Comparison of ENCODE assay signal across 8 cellular contexts in the genomic region with DNA sequence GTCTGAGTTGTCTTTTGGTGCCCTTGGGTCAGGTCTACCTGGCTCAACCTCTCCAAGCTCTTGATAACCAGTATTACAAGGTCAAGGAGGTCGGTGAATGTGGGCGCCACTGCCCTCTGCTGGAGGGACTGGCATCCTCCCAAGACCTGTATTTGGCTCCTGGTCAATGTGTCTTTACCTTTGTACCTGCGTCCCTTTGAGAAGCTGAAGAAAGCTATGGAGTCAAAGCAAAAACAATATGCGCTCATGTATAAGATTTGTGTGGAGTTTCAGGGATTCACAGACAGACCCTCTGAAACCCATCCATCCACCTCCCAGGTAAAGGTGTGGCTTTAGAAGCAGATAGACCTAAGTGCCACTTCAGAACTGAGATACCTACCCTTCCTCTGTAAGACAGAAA.
DNase-seq lines count a peak whose midpoint lies in the region; ATAC-seq, FAIRE-seq and TF ChIP-seq lines count a peak whose summit lies in the region.
"Had no signal": no experiment of that assay in that cellular context is flagged by ENCODE, and none has a peak within 500 bp of the region (broad histone marks: within the 10 kb centered on the region; RNA-seq: fewer than 3 reads in every experiment).

No MANE protein-coding gene starts in this region.

- H3F3A ChIP-seq in neural cell (ENCODE audit: insufficient read depth, low read length, poor library complexity, severe bottlenecking): no peaks in the 10 kb centered on the region

- ATAC-seq in GM21447 (IDR thresholded peaks at IDR 0.05; ENCODE audit: unreplicated experiment): no peak

- no peak overlapping the region for H3K27ac Mint-ChIP-seq in activated CD4-positive, alpha-beta memory T cell treated with anti-CD3 and anti-CD28 coated beads for 36 hours
- no peak overlapping the region for H3K27ac Mint-ChIP-seq in endodermal cell
- H3K27ac Mint-ChIP-seq: dendritic cell treated with granulocyte-macrophage colony-stimulating factor and Interleukin-4, amounts not matched to agents 40 ng/mL and 50 ng/mL, for 4 days had no signal

- H3K79me2 ChIP-seq in neural cell (replicated peaks; ENCODE audit: insufficient read depth, low read length): no peaks in the 10 kb centered on the region

- H3K27ac ChIP-seq in endodermal cell (ENCODE audit: low read depth, low read length): no peak overlapping the region
- H3K27ac ChIP-seq in neural cell (ENCODE audit: low read length): no peak overlapping the region
- no peak overlapping the region for H3K27ac ChIP-seq in tibial nerve

- TF ChIP-seq POLR2A in GM12891 (IDR thresholded peaks at IDR 0.05; ENCODE audit: low read depth, low read length) (no peak), tibial nerve (IDR thresholded peaks at IDR 0.05) (no peak)

- H3K27me3 Mint-ChIP-seq in activated CD4-positive, alpha-beta memory T cell treated with anti-CD3 and anti-CD28 coated beads for 36 hours: no peaks in the 10 kb centered on the region
- peaks cover 12% of the 10 kb centered on the region for H3K27me3 Mint-ChIP-seq in endodermal cell (ENCODE audit: insufficient read depth)

- 0 to 30% methylated on average over 2 to 4 of the region's 4 CpGs for WGBS in endodermal cell (ENCODE audit: insufficient coverage in 1 of 2, insufficient read length in 1 of 2), 2 experiments
- WGBS in tibial nerve, 2 donors: 34 to 38% methylated on average over 4 of the region's 4 CpGs

- no peaks in the 10 kb centered on the region for H3K9me2 ChIP-seq in neural cell (ENCODE audit: insufficient read depth, low read length)

- H3K27me3 ChIP-seq in endodermal cell (ENCODE audit: control insufficient read depth, insufficient read depth, low read length, poor library complexity, severe bottlenecking) (peaks cover 30% of the 10 kb centered on the region), neural cell (ENCODE audit: insufficient read depth, low read depth, low read length) (no peaks in the 10 kb centered on the region), tibial nerve (no peaks in the 10 kb centered on the region)

- H3K36me3 ChIP-seq in endodermal cell (ENCODE audit: control insufficient read depth, insufficient read depth, low read length) (no peaks in the 10 kb centered on the region), neural cell (ENCODE audit: insufficient read depth, low read length) (no peaks in the 10 kb centered on the region), tibial nerve (no peaks in the 10 kb centered on the region)

- no peaks in the 10 kb centered on the region for H4K20me1 ChIP-seq in neural cell (ENCODE audit: insufficient read depth)

- no peaks in the 10 kb centered on the region for H3K9me3 ChIP-seq in endodermal cell (ENCODE audit: control insufficient read depth, low read length)
- H3K9me3 ChIP-seq in neural cell (ENCODE audit: low read length): no peaks in the 10 kb centered on the region
- H3K9me3 ChIP-seq in tibial nerve: no peaks in the 10 kb centered on the region

- peak; percentile 43 for TF ChIP-seq RAD21 in neural cell (conservative IDR thresholded peaks at IDR 0.05)

- H3K4me2 ChIP-seq in neural cell (ENCODE audit: low read length): no peak overlapping the region

- no peaks in the 10 kb centered on the region for H3K36me3 Mint-ChIP-seq in activated CD4-positive, alpha-beta memory T cell treated with anti-CD3 and anti-CD28 coated beads for 36 hours
- H3K36me3 Mint-ChIP-seq in endodermal cell (ENCODE audit: low read depth): no peaks in the 10 kb centered on the region

- TF ChIP-seq EP300 in neural cell (conservative IDR thresholded peaks at IDR 0.05; ENCODE audit: poor library complexity, severe bottlenecking) (no peak), tibial nerve (IDR thresholded peaks at IDR 0.05) (no peak)

- intact Hi-C loops in activated CD4-positive, alpha-beta memory T cell treated with anti-CD3 and anti-CD28 coated beads for 36 hours (cut with micrococcal nuclease): loop anchor here (1.0 to 5.0 kb wide), 5 partner anchors 70 to 238 kb away; no protein-coding TSS in a partner anchor

- DNase-seq in GM12891 (ENCODE audit: insufficient read length, low spot score): peak; percentile 39
- peak; percentile 3 for DNase-seq in NCI-H146 treated with DMSO at 0.1 percent for 48 hours (lab: John Stamatoyannopoulos, UW; ENCODE audit: unreplicated experiment)
- peak; percentile 88 for DNase-seq in activated CD4-positive, alpha-beta memory T cell treated with anti-CD3 and anti-CD28 coated beads for 36 hours
- peak; percentile 97 for DNase-seq in endodermal cell
- DNase-seq in tibial nerve (ENCODE audit: low spot score in 2 of 2): peak in 1 of 2 donors; percentile 34

- no peak overlapping the region for H3K9ac ChIP-seq in endodermal cell (ENCODE audit: extremely low read depth, low read length, poor library complexity, severe bottlenecking)
- no peak overlapping the region for H3K9ac ChIP-seq in neural cell (ENCODE audit: low read length)

- no peaks in the 10 kb centered on the region for H3K9me3 Mint-ChIP-seq in activated CD4-positive, alpha-beta memory T cell treated with anti-CD3 and anti-CD28 coated beads for 36 hours
- H3K9me3 Mint-ChIP-seq in endodermal cell: no peaks in the 10 kb centered on the region
- H3K9me3 Mint-ChIP-seq: dendritic cell treated with granulocyte-macrophage colony-stimulating factor and Interleukin-4, amounts not matched to agents 40 ng/mL and 50 ng/mL, for 4 days had no signal

- H3K4me3 ChIP-seq in endodermal cell (ENCODE audit: low read length): no peak overlapping the region
- H3K4me3 ChIP-seq in neural cell (ENCODE audit: low read length): no peak overlapping the region
- no peak overlapping the region for H3K4me3 ChIP-seq in tibial nerve

- TF ChIP-seq CTCF in endodermal cell (conservative IDR thresholded peaks at IDR 0.05) (peak; percentile 93), neural cell (IDR thresholded peaks at IDR 0.05; ENCODE audit: poor library complexity, severe bottlenecking) (peak; percentile 52), tibial nerve (IDR thresholded peaks at IDR 0.05) (peak in 4 of 5 experiments; percentile 32 to 57 (median 42))

- POLR2A ChIA-PET in activated CD4-positive, alpha-beta memory T cell treated with anti-CD3 and anti-CD28 coated beads for 36 hours (lab: Charles Lee): interaction anchor here (1.0 kb wide), 1 partner anchor 150 kb away, joined by 3 read pairs; no protein-coding TSS in a partner anchor

- CTCF ChIA-PET in activated CD4-positive, alpha-beta memory T cell treated with anti-CD3 and anti-CD28 coated beads for 36 hours (lab: Charles Lee): interaction anchor here (0.6 to 5.7 kb wide), 68 partner anchors 8 to 331 kb away, joined by 3 to 77 read pairs (median 5); partner anchors contain the start of gene CAPZB

- no peak overlapping the region for H3K4me3 Mint-ChIP-seq in activated CD4-positive, alpha-beta memory T cell treated with anti-CD3 and anti-CD28 coated beads for 36 hours
- H3K4me3 Mint-ChIP-seq in endodermal cell: no peak overlapping the region
- H3K4me3 Mint-ChIP-seq: dendritic cell treated with granulocyte-macrophage colony-stimulating factor and Interleukin-4, amounts not matched to agents 40 ng/mL and 50 ng/mL, for 4 days had no signal

- no peak overlapping the region for H2AFZ ChIP-seq in neural cell (ENCODE audit: low read depth, low read length)

- H3K4me1 Mint-ChIP-seq in activated CD4-positive, alpha-beta memory T cell treated with anti-CD3 and anti-CD28 coated beads for 36 hours (ENCODE audit: low read depth): peaks cover 12% of the 10 kb centered on the region
- no peaks in the 10 kb centered on the region for H3K4me1 Mint-ChIP-seq in endodermal cell

- no peaks in the 10 kb centered on the region for H3K4me1 ChIP-seq in endodermal cell (ENCODE audit: control insufficient read depth, insufficient read depth, low read length)
- no peaks in the 10 kb centered on the region for H3K4me1 ChIP-seq in tibial nerve

- FAIRE-seq in GM12891 (lab: Jason Lieb, UNC): peak; percentile 75

TF ChIP-seq in GM12891, 5 proteins besides CTCF, POLR2A, EP300 and RAD21:
- TF ChIP-seq POU2F2 (IDR thresholded peaks at IDR 0.05; ENCODE audit: low read depth, low read length): no peak
- TF ChIP-seq SPI1 (IDR thresholded peaks at IDR 0.05; ENCODE audit: low read depth, low read length): no peak
- TF ChIP-seq POLR2AphosphoS5 (IDR thresholded peaks at IDR 0.05; ENCODE audit: low read depth, low read length): no peak
- TF ChIP-seq TAF1 (IDR thresholded peaks at IDR 0.05; ENCODE audit: low read depth, low read length): no peak
- no peak for TF ChIP-seq PAX5 (IDR thresholded peaks at IDR 0.05; ENCODE audit: insufficient read depth, low read length, severe bottlenecking)
TF ChIP-seq in GM12891: peak in this region for 0.

TF ChIP-seq in neural cell, 6 proteins besides CTCF, POLR2A, EP300 and RAD21:
- TF ChIP-seq EZH2 (IDR thresholded peaks at IDR 0.05; ENCODE audit: borderline replicate concordance, insufficient read depth, low read length, poor library complexity, severe bottlenecking) (no peak), SMC3 (conservative IDR thresholded peaks at IDR 0.05; ENCODE audit: poor library complexity) (peak; percentile 38), REST (IDR thresholded peaks at IDR 0.05; ENCODE audit: borderline replicate concordance) (no peak), MXI1 (conservative IDR thresholded peaks at IDR 0.05; ENCODE audit: poor library complexity, severe bottlenecking) (no peak), POLR2AphosphoS5 (IDR thresholded peaks at IDR 0.05) (no peak), TAF1 (IDR thresholded peaks at IDR 0.05; ENCODE audit: low read depth) (no peak)
TF ChIP-seq in neural cell: peak in this region for 1.

Comparison
In these comparisons a context has a peak if more than half of its experiments do, and no peak if none do; other contexts are left out.
1. CTCF ChIP-seq: peak in every context shown above with its lines; median percentile 93 in endodermal cell; 52 in neural cell; 42 in tibial nerve.